In the genomic region with DNA sequence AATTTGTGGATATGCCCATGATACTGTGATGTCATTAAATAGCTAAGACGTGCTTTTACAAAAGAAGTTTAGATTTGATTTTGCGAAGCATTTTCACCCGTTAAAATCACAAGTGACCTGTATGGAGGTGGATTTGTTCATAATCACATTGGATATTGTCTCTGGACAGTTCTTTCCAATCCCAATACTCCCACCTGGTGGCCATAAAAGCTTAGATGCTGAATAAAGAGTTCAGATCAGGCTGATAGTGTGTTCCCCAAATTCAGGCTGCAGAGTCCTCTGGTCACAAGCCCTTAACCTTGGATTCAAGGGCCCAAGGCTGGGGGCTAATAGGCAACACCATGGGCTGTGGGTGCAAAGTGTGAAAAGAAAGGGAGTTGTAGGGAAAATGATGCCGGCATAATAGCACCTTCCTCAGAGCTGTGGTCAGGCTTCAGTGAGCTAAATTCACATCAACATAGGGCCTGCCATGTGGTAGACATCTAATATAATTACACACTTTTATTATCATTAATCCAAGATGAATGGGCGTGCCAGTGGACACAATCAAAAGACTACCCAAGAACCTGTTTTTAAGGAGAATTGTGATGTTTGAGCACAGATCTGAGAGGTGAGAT, we compare ENCODE assay signal across 8 cellular contexts. TPM values are rescaled to one million over a fixed set of nuclear protein-coding genes. Genes with fewer than 3 reads are reported as not detected.
DNase-seq lines count a peak whose midpoint lies in the region; ATAC-seq, FAIRE-seq and TF ChIP-seq lines count a peak whose summit lies in the region.

No MANE protein-coding gene starts in this region.

- no peak for TF ChIP-seq POLR2A in upper lobe of left lung (IDR thresholded peaks at IDR 0.05)

- H3K27me3 ChIP-seq in Caco-2 (replicated peaks; ENCODE audit: control insufficient read depth, insufficient read depth, low read length) (no peaks in the 10 kb centered on the region), upper lobe of left lung (no peaks in the 10 kb centered on the region)

- H3K4me1 Mint-ChIP-seq in Caco-2 (ENCODE audit: low read depth, unreplicated experiment) = peaks cover 9% of the 10 kb centered on the region

- H3K27ac Mint-ChIP-seq in Caco-2 (ENCODE audit: unreplicated experiment) = no peak overlapping the region

- H3K9me3 Mint-ChIP-seq in Caco-2 (ENCODE audit: unreplicated experiment) = no peaks in the 10 kb centered on the region

- H3K36me3 Mint-ChIP-seq in Caco-2 (ENCODE audit: insufficient read depth, unreplicated experiment) = no peaks in the 10 kb centered on the region

- peak; percentile 49 to 57 for TF ChIP-seq CTCF in Caco-2 (IDR thresholded peaks at IDR 0.05; ENCODE audit: insufficient read depth in 1 of 2, low read depth in 1 of 2, low read length in 1 of 2, severe bottlenecking in 1 of 2, unreplicated experiment in 1 of 2)
- TF ChIP-seq CTCF in kidney (IDR thresholded peaks at IDR 0.05; ENCODE audit: borderline replicate concordance, extremely low read depth, insufficient read depth) = peak; percentile 34
- TF ChIP-seq CTCF in upper lobe of left lung (IDR thresholded peaks at IDR 0.05) = peak in 4 of 6 experiments; percentile 29 to 57 (median 35)

- POLR2A ChIA-PET in Caco-2 (lab: Charles Lee) = interaction anchor here (0.5 kb wide), 1 partner anchor 59 kb away, joined by 4 read pairs; no protein-coding TSS in a partner anchor

- H3K9me3 ChIP-seq in Caco-2 (no peaks in the 10 kb centered on the region), kidney (ENCODE audit: control insufficient read depth in 1 of 2, low read length in 2 of 2) (no peaks in the 10 kb centered on the region), upper lobe of left lung (no peaks in the 10 kb centered on the region)

- ATAC-seq in GM18867 (IDR thresholded peaks at IDR 0.05; ENCODE audit: unreplicated experiment) (peak; percentile 76), upper lobe of left lung (ENCODE audit: low FRiP score in 2 of 2) (peak in 1 of 2 donors; percentile 76), HG03342 (IDR thresholded peaks at IDR 0.05; ENCODE audit: unreplicated experiment) (no peak)

- H3K4me3 ChIP-seq in Caco-2 (ENCODE audit: low read depth, low read length) (no peak overlapping the region), kidney (ENCODE audit: low read length in 2 of 2) (no peak overlapping the region), upper lobe of left lung (no peak overlapping the region)

- DNase-seq in Caco-2 (peak; percentile 47 to 70), NCI-H146 (lab: John Stamatoyannopoulos, UW) (peak; percentile 11), amniotic stem cell (lab: John Stamatoyannopoulos, UW) (peak; percentile 74), kidney (no peak), upper lobe of left lung (no peak), cortex of kidney (lab: John Stamatoyannopoulos, UW) (no peak)

- no peak overlapping the region for H3K4me3 Mint-ChIP-seq in Caco-2 (ENCODE audit: unreplicated experiment)

- H3K4me1 ChIP-seq in Caco-2 = no peaks in the 10 kb centered on the region
- no peaks in the 10 kb centered on the region for H3K4me1 ChIP-seq in kidney (ENCODE audit: control insufficient read depth in 1 of 2, insufficient read depth in 1 of 2, low read depth in 1 of 2, low read length in 2 of 2)
- no peaks in the 10 kb centered on the region for H3K4me1 ChIP-seq in upper lobe of left lung

- CTCF ChIA-PET in Caco-2 (lab: Charles Lee) = interaction anchor here (0.7 to 1.4 kb wide), 7 partner anchors 40 to 545 kb away, joined by 3 to 13 read pairs (median 3); a partner anchor contains a TSS

- intact Hi-C loops in Caco-2 (cut with micrococcal nuclease; ENCODE audit: unreplicated experiment) (loop anchor here (1.0 to 2.0 kb wide), 4 partner anchors 79 to 544 kb away; no protein-coding TSS in a partner anchor), kidney (cut with DNase I) (no loop called here)

- no TSS peak for BruUV-seq in Caco-2 (replicated peaks; lab: Mats Ljungman, UMichigan)

- no peak overlapping the region for H3K9ac ChIP-seq in kidney (ENCODE audit: low read length in 2 of 2)

- no peak for FAIRE-seq in kidney (lab: Jason Lieb, UNC)

- no peaks in the 10 kb centered on the region for H3K36me3 ChIP-seq in Caco-2 (ENCODE audit: control insufficient read depth, insufficient read depth, low read length)
- H3K36me3 ChIP-seq in kidney (ENCODE audit: control insufficient read depth in 1 of 2, insufficient read depth in 2 of 2, low read length in 2 of 2) = no peaks in the 10 kb centered on the region
- no peaks in the 10 kb centered on the region for H3K36me3 ChIP-seq in upper lobe of left lung

- H3K27me3 Mint-ChIP-seq in Caco-2 (ENCODE audit: insufficient read depth, unreplicated experiment) = peaks cover 3% of the 10 kb centered on the region

- H3K27ac ChIP-seq in kidney (ENCODE audit: low read depth in 2 of 2, low read length in 2 of 2) (no peak overlapping the region), upper lobe of left lung (no peak overlapping the region)

- WGBS in upper lobe of left lung, 2 donors = 65 to 70% methylated on average over 5 of the region's 5 CpGs

- no peak for TF ChIP-seq EP300 in upper lobe of left lung (IDR thresholded peaks at IDR 0.05)

RNA-seq across cellular contexts. Expression of a gene that starts 28.1 kb away (rescaled TPM):
- total RNA-seq in Caco-2 (2022) = not detected in 2 replicates
- not detected for total RNA-seq in kidney
- polyA plus RNA-seq in kidney (ENCODE audit: insufficient read depth, low read depth, low replicate concordance) = not detected
- not detected for total RNA-seq in upper lobe of left lung

RNA-seq across cellular contexts. Expression of a gene that starts 40.1 kb away (rescaled TPM):
- total RNA-seq in Caco-2 (2022) = 328 and 359 TPM in 2 replicates
- 302 TPM for total RNA-seq in kidney
- 248 TPM for polyA plus RNA-seq in kidney (ENCODE audit: insufficient read depth, low read depth, low replicate concordance)
- total RNA-seq in upper lobe of left lung = 100 to 1,000 TPM; 156 to 446 (median 301) TPM

Comparison
In these comparisons a context has a peak if more than half of its experiments do, and no peak if none do; other contexts are left out.
1. DNase-seq: peak in Caco-2 (2 of 2), NCI-H146 (single experiment) and amniotic stem cell (single experiment); none in kidney (single experiment), upper lobe of left lung (0 of 2) and cortex of kidney (single experiment).
2. Peak in every context shown above with its lines, with median percentiles within 50 percentile points of each other: CTCF ChIP-seq.